ENCODE assay signal across 8 cellular contexts in the genomic region with DNA sequence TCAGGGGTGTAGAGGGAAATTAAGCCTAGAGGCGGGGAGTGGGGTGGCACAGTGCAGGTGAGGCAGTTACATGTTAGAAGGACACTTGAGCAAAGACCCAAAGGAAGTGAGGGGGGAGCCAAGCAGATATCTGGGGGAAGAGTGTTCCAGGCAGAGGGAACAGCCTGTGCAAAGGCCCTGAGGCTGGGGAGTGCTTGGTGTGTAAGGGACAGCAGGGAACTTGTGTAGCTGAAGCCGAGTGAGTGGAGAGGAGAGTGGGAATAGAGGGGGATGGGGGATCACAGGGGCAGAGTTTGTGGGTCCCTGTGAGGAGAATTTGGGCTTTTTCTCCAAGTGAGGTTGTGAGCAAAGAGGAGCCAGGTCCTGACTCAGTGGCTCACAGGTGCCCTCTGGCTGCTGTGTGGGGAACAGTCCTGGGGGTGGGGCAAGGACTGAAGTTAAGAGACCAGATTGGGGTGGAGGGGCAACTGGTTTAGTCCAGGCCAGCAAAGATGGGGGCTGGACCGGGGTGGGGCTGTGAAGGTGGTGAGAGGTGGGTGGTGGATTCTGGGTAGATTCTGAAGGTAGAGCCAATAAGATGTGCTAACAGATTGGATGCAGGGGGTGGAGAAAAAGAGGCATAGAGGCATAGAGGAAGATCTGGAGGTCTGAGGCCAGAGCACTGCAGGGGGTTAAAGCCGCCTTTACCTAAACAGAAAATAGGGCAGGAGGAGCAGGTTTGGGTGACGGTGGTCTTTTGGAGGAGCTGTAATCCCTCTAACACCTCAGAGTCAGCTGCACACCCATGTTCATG.
DNase-seq lines count a peak whose midpoint lies in the region; ATAC-seq and TF ChIP-seq lines count a peak whose summit lies in the region.

No MANE protein-coding gene starts in this region.

- peak; percentile 82 for TF ChIP-seq CTCF in DOHH2 (IDR thresholded peaks at IDR 0.05; ENCODE audit: low read depth, low read length, poor library complexity, severe bottlenecking)
- TF ChIP-seq CTCF in WTC11 (IDR thresholded peaks at IDR 0.05) = peak; percentile 67

- no peaks in the 10 kb centered on the region for H4K20me1 ChIP-seq in DOHH2 (ENCODE audit: control insufficient read depth, insufficient read depth, low read depth, low read length)

- POLR2A ChIA-PET in WTC11 (lab: Charles Lee) = no interaction called here

- no peaks in the 10 kb centered on the region for H3K4me1 ChIP-seq in DOHH2 (ENCODE audit: control insufficient read depth, low read length)

- H3K27me3 Mint-ChIP-seq in WTC11 (ENCODE audit: low read depth) = no peaks in the 10 kb centered on the region

- H3K9me2 ChIP-seq in DOHH2 (replicated peaks; ENCODE audit: control insufficient read depth, low read length) = no peaks in the 10 kb centered on the region

- no peak overlapping the region for H3K4me3 Mint-ChIP-seq in WTC11

- no peaks in the 10 kb centered on the region for H3K27me3 ChIP-seq in DOHH2 (ENCODE audit: control insufficient read depth, low read length)

- no peaks in the 10 kb centered on the region for H3K36me3 ChIP-seq in DOHH2 (ENCODE audit: control insufficient read depth, low read length)

- peaks cover 4% of the 10 kb centered on the region; the same call in 1 of the 2 replicates for H3K4me1 Mint-ChIP-seq in WTC11

- ATAC-seq in WTC11 = peak; percentile 97
- ATAC-seq in HG02642 (IDR thresholded peaks at IDR 0.05; ENCODE audit: poor library complexity, unreplicated experiment) = no peak

- H3K79me2 ChIP-seq in DOHH2 (ENCODE audit: control insufficient read depth, low read length) = no peaks in the 10 kb centered on the region

- CTCF ChIA-PET in WTC11 (lab: Charles Lee) = interaction anchor here (0.8 to 2.6 kb wide), 9 partner anchors 11 to 235 kb away, joined by 3 to 8 read pairs (median 3); a partner anchor contains a TSS

- DNase-seq in Jurkat, Clone E6-1 (ENCODE audit: low read depth, low spot score) = peak; percentile 25
- peak; percentile 82 for DNase-seq in WTC11 (ENCODE audit: low spot score)
- peak; percentile 11 for DNase-seq in mucosa of gallbladder (ENCODE audit: low spot score)
- peak; percentile 22 for DNase-seq in stromal cell of bone marrow (ENCODE audit: low read depth)
- no peak for DNase-seq in T1000 (lab: John Stamatoyannopoulos, UW)

- H3K4me2 ChIP-seq in DOHH2 (ENCODE audit: low read length) = no peak overlapping the region

- H3K27ac ChIP-seq in DOHH2 (ENCODE audit: low read depth, low read length) = no peak overlapping the region
- peak overlapping the region; percentile 19 for H3K27ac ChIP-seq in cingulate gyrus (ENCODE audit: low read depth, low read length)

- peaks cover 4% of the 10 kb centered on the region; the same call in 1 of the 2 replicates for H3K9me3 Mint-ChIP-seq in WTC11

- H3K36me3 Mint-ChIP-seq in WTC11 = peaks cover 4% of the 10 kb centered on the region

- no peaks in the 10 kb centered on the region for H3K9me3 ChIP-seq in DOHH2 (ENCODE audit: control insufficient read depth, insufficient read depth, low read length)

- H3K27ac Mint-ChIP-seq in WTC11 = no peak overlapping the region

- no peaks in the 10 kb centered on the region for H3F3A ChIP-seq in DOHH2 (ENCODE audit: control insufficient read depth, insufficient read depth)

- no peak overlapping the region for H3K4me3 ChIP-seq in DOHH2 (ENCODE audit: low read length)
- H3K4me3 ChIP-seq in Jurkat, Clone E6-1 (ENCODE audit: low read length) = no peak overlapping the region

TF ChIP-seq in WTC11, 78 proteins besides CTCF, POLR2A, EP300 and RAD21 (continues in another document):
- TF ChIP-seq ZNF232 (CRISPR knock-in tag; IDR thresholded peaks at IDR 0.05) (no peak), CREM (CRISPR knock-in tag; IDR thresholded peaks at IDR 0.05) (no peak), EMX1 (CRISPR knock-in tag; IDR thresholded peaks at IDR 0.05) (no peak), FOXK1 (CRISPR knock-in tag; IDR thresholded peaks at IDR 0.05) (no peak), RELA (CRISPR knock-in tag; IDR thresholded peaks at IDR 0.05; ENCODE audit: borderline replicate concordance) (no peak), GABPB1 (CRISPR knock-in tag; IDR thresholded peaks at IDR 0.05) (no peak), TEAD1 (CRISPR knock-in tag; IDR thresholded peaks at IDR 0.05) (no peak), ZNF263 (CRISPR knock-in tag; IDR thresholded peaks at IDR 0.05; ENCODE audit: low read depth) (no peak), ZNF396 (CRISPR knock-in tag; IDR thresholded peaks at IDR 0.05; ENCODE audit: borderline replicate concordance) (no peak), SP1 (CRISPR knock-in tag; conservative IDR thresholded peaks at IDR 0.05) (no peak)
- TF ChIP-seq, protein P1, sequence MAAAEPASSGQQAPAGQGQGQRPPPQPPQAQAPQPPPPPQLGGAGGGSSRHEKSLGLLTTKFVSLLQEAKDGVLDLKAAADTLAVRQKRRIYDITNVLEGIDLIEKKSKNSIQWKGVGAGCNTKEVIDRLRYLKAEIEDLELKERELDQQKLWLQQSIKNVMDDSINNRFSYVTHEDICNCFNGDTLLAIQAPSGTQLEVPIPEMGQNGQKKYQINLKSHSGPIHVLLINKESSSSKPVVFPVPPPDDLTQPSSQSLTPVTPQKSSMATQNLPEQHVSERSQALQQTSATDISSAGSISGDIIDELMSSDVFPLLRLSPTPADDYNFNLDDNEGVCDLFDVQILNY (CRISPR knock-in tag; IDR thresholded peaks at IDR 0.05) = no peak
- TF ChIP-seq, protein P2, sequence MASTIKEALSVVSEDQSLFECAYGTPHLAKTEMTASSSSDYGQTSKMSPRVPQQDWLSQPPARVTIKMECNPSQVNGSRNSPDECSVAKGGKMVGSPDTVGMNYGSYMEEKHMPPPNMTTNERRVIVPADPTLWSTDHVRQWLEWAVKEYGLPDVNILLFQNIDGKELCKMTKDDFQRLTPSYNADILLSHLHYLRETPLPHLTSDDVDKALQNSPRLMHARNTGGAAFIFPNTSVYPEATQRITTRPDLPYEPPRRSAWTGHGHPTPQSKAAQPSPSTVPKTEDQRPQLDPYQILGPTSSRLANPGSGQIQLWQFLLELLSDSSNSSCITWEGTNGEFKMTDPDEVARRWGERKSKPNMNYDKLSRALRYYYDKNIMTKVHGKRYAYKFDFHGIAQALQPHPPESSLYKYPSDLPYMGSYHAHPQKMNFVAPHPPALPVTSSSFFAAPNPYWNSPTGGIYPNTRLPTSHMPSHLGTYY (CRISPR knock-in tag; IDR thresholded peaks at IDR 0.05) = no peak
- TF ChIP-seq, protein P3, sequence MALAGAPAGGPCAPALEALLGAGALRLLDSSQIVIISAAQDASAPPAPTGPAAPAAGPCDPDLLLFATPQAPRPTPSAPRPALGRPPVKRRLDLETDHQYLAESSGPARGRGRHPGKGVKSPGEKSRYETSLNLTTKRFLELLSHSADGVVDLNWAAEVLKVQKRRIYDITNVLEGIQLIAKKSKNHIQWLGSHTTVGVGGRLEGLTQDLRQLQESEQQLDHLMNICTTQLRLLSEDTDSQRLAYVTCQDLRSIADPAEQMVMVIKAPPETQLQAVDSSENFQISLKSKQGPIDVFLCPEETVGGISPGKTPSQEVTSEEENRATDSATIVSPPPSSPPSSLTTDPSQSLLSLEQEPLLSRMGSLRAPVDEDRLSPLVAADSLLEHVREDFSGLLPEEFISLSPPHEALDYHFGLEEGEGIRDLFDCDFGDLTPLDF (CRISPR knock-in tag; IDR thresholded peaks at IDR 0.05) = no peak
- TF ChIP-seq, protein P4, sequence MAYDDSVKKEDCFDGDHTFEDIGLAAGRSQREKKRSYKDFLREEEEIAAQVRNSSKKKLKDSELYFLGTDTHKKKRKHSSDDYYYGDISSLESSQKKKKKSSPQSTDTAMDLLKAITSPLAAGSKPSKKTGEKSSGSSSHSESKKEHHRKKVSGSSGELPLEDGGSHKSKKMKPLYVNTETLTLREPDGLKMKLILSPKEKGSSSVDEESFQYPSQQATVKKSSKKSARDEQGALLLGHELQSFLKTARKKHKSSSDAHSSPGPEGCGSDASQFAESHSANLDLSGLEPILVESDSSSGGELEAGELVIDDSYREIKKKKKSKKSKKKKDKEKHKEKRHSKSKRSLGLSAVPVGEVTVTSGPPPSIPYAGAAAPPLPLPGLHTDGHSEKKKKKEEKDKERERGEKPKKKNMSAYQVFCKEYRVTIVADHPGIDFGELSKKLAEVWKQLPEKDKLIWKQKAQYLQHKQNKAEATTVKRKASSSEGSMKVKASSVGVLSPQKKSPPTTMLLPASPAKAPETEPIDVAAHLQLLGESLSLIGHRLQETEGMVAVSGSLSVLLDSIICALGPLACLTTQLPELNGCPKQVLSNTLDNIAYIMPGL (CRISPR knock-in tag; IDR thresholded peaks at IDR 0.05) = no peak
- TF ChIP-seq, protein P5, sequence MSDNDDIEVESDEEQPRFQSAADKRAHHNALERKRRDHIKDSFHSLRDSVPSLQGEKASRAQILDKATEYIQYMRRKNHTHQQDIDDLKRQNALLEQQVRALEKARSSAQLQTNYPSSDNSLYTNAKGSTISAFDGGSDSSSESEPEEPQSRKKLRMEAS (CRISPR knock-in tag; IDR thresholded peaks at IDR 0.05) = no peak
- TF ChIP-seq, protein P6, sequence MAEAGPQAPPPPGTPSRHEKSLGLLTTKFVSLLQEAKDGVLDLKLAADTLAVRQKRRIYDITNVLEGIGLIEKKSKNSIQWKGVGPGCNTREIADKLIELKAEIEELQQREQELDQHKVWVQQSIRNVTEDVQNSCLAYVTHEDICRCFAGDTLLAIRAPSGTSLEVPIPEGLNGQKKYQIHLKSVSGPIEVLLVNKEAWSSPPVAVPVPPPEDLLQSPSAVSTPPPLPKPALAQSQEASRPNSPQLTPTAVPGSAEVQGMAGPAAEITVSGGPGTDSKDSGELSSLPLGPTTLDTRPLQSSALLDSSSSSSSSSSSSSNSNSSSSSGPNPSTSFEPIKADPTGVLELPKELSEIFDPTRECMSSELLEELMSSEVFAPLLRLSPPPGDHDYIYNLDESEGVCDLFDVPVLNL (CRISPR knock-in tag; IDR thresholded peaks at IDR 0.05; ENCODE audit: borderline replicate concordance, low read depth) = no peak
- TF ChIP-seq, protein P7, sequence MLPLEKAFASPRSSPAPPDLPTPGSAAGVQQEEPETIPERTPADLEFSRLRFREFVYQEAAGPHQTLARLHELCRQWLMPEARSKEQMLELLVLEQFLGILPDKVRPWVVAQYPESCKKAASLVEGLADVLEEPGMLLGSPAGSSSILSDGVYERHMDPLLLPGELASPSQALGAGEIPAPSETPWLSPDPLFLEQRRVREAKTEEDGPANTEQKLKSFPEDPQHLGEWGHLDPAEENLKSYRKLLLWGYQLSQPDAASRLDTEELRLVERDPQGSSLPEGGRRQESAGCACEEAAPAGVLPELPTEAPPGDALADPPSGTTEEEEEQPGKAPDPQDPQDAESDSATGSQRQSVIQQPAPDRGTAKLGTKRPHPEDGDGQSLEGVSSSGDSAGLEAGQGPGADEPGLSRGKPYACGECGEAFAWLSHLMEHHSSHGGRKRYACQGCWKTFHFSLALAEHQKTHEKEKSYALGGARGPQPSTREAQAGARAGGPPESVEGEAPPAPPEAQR (CRISPR knock-in tag; IDR thresholded peaks at IDR 0.05) = no peak
